Comparison of ENCODE assay signal across 26 cellular contexts in genomic region chr6:160858886-160859285, GRCh38.
"Had no signal": no experiment of that assay in that cellular context is flagged by ENCODE, and none has a peak within 500 bp of the region (broad histone marks: within the 10 kb centered on the region; RNA-seq: fewer than 3 reads in every experiment).

No MANE protein-coding gene starts in this region.

- H3K4me1 ChIP-seq: stomach, suprapubic skin, testis, thyroid gland, tibial artery, tibial nerve, transverse colon, upper lobe of left lung, upper lobe of right lung, uterus, vagina had no signal

- H3K36me3 ChIP-seq: stomach, suprapubic skin, thoracic aorta, thyroid gland, tibial artery, tibial nerve, transverse colon, upper lobe of left lung, upper lobe of right lung, uterus, vagina had no signal

- DNase-seq: stimulated activated CD4-positive, alpha-beta T cell treated with anti-CD3 and anti-CD28 coated beads, Interleukin-2, amount 100 ng/mL, for 48 hours; stimulated activated CD4-positive, alpha-beta T cell treated with anti-CD3 and anti-CD28 coated beads, Interleukin-4, amount 100 ng/mL, for 1 hour; stimulated activated CD4-positive, alpha-beta T cell treated with anti-CD3 and anti-CD28 coated beads, Interleukin-4, amount 100 ng/mL, for 24 hours; stimulated activated CD4-positive, alpha-beta T cell treated with anti-CD3 and anti-CD28 coated beads, Interleukin-4, amount 100 ng/mL, for 4 hours; stimulated activated CD8-positive, alpha-beta memory T cell treated with anti-CD3 and anti-CD28 coated beads, Interleukin-4, amount 100 ng/mL, for 48 hours; stimulated activated naive B cell treated with anti-CD40 and anti-IgM and Interleukin-4, amounts not matched to agents 10 μg/mL and 1 μg/mL and 100 μg/mL, for 72 hours; stimulated activated naive CD4-positive, alpha-beta T cell; stimulated activated naive CD4-positive, alpha-beta T cell treated with Interleukin-2 at 50 U/mL for 16 hours; stimulated activated naive CD8-positive, alpha-beta T cell treated with anti-CD3 and anti-CD28 coated beads, Interleukin-15, amount 100 ng/mL, for 72 hours; stimulated activated naive CD8-positive, alpha-beta T cell treated with anti-CD3 and anti-CD28 coated beads, Interleukin-15, Interleukin-2, amounts not matched to agents 100 U/mL and 50 U/mL, for 24 hours; stomach; substantia nigra; testis; thyroid gland; tibial artery; transverse colon; trophoblast cell; upper lobe of left lung; upper lobe of right lung; uterus had no signal

- H3K27ac ChIP-seq: stomach, suprapubic skin, testis, thoracic aorta, thyroid gland, tibial artery, tibial nerve, transverse colon, upper lobe of left lung, upper lobe of right lung, uterus, vagina had no signal

- ATAC-seq: stimulated activated effector memory CD8-positive, alpha-beta T cell treated with anti-CD3 and anti-CD28 coated beads, Interleukin-12 subunit alpha, Interleukin-12 subunit beta, amount 100 ng/mL, for 72 hours; stimulated activated memory B cell treated with anti-CD40 and anti-IgM and Interleukin-4, amounts not matched to agents 10 μg/mL and 1 μg/mL and 100 μg/mL, for 72 hours; stimulated activated naive B cell treated with anti-CD40 and anti-IgM and Interleukin-4, amounts not matched to agents 10 μg/mL and 1 μg/mL and 100 μg/mL, for 72 hours; stimulated activated naive CD8-positive, alpha-beta T cell treated with anti-CD3 and anti-CD28 coated beads, Interleukin-15, amount 100 ng/mL, for 72 hours; stimulated activated naive CD8-positive, alpha-beta T cell treated with anti-CD3 and anti-CD28 coated beads, Interleukin-15, Interleukin-2, amounts not matched to agents 100 U/mL and 50 U/mL, for 24 hours; upper lobe of right lung had no signal

- H3K9me3 ChIP-seq: stomach, suprapubic skin, testis, thoracic aorta, thyroid gland, tibial artery, tibial nerve, transverse colon, upper lobe of left lung, upper lobe of right lung, uterus, vagina had no signal

- H3K27me3 ChIP-seq: stomach, suprapubic skin, testis, thyroid gland, tibial artery, tibial nerve, transverse colon, upper lobe of left lung, upper lobe of right lung, uterus, vagina had no signal

- H3K4me3 ChIP-seq: stomach, suprapubic skin, testis, thoracic aorta, thyroid gland, tibial artery, tibial nerve, transverse colon, upper lobe of left lung, upper lobe of right lung, uterus, vagina had no signal
